Comparison of ENCODE assay signal across 1 cellular context in genomic region chr17:35148144-35148543, GRCh38.
TF ChIP-seq lines count a peak whose summit lies in the region.

No MANE protein-coding gene starts in this region.

TF ChIP-seq in H1, 55 proteins besides CTCF, POLR2A, EP300 and RAD21:
- TF ChIP-seq SIX5 (IDR thresholded peaks at IDR 0.05; ENCODE audit: low read depth, low read length) (no peak), CHD1 (IDR thresholded peaks at IDR 0.05; ENCODE audit: low read depth, low read length) (no peak), SIN3A (conservative IDR thresholded peaks at IDR 0.05 in 1 of 2, IDR thresholded peaks at IDR 0.05 in 1 of 2; ENCODE audit: low read depth in 1 of 2, low read length in 2 of 2) (no peak), TAF1 (IDR thresholded peaks at IDR 0.05; ENCODE audit: low read depth, low read length) (no peak), TEAD4 (IDR thresholded peaks at IDR 0.05; ENCODE audit: low read depth, low read length) (no peak), MAX (IDR thresholded peaks at IDR 0.05) (no peak), EZH2 (IDR thresholded peaks at IDR 0.05; ENCODE audit: low read depth, low read length, severe bottlenecking) (no peak), SRF (IDR thresholded peaks at IDR 0.05; ENCODE audit: low read depth, low read length) (no peak), SP1 (IDR thresholded peaks at IDR 0.05; ENCODE audit: low read depth, low read length) (no peak), SAP30 (IDR thresholded peaks at IDR 0.05; ENCODE audit: insufficient read depth, insufficient replicate concordance, low read length) (no peak), KDM1A (IDR thresholded peaks at IDR 0.05; ENCODE audit: borderline replicate concordance, low read length) (no peak), CHD7 (IDR thresholded peaks at IDR 0.05; ENCODE audit: insufficient replicate concordance, low read length) (no peak), RNF2 (IDR thresholded peaks at IDR 0.05; ENCODE audit: borderline replicate concordance, low read depth, low read length, missing control alignments, poor library complexity, severe bottlenecking) (no peak)
